Comparison of ENCODE assay signal across 17 cellular contexts in the genomic region with DNA sequence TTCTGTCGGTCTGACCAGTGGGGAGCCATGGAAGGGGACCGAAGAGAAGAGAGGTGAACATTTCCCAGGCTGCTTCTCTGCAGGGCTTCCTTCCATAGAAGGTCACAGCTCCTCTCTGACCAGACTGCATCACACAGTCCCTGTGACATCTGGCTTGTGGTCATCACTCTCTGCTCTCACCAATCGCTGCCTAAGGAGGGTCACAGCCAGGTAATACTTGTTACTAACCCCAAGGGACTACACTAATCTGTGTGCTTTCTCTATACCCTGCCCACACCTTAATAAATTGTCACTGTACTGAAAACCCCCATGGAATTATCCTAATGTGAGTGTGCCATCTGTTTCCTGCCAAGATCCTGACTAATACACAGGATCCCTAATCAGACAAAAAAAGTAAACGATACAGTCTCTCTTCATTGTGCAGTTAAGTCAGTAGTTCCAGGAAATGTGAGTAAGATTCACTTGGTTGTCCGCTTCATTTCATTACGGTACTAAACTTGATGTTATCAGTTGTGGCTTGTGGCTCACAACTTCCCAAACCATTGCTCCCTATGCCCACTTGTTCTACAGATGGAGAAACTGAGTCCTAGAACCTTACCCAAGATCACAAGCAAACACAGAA.
DNase-seq lines count a peak whose midpoint lies in the region; ATAC-seq and TF ChIP-seq lines count a peak whose summit lies in the region.
"Had no signal": no experiment of that assay in that cellular context is flagged by ENCODE, and none has a peak within 500 bp of the region (broad histone marks: within the 10 kb centered on the region; RNA-seq: fewer than 3 reads in every experiment).

No MANE protein-coding gene starts in this region.

- no peak overlapping the region for H3K27ac Mint-ChIP-seq in activated CD8-positive, alpha-beta T cell treated with anti-CD3 and anti-CD28 coated beads for 36 hours
- H3K27ac Mint-ChIP-seq: naive B cell had no signal

- intact Hi-C loops in activated CD8-positive, alpha-beta T cell treated with anti-CD3 and anti-CD28 coated beads for 36 hours (cut with micrococcal nuclease), result no loop called here

- no peaks in the 10 kb centered on the region for H3K36me3 Mint-ChIP-seq in activated CD8-positive, alpha-beta T cell treated with anti-CD3 and anti-CD28 coated beads for 36 hours (ENCODE audit: low read depth)
- H3K36me3 Mint-ChIP-seq: naive B cell had no signal

- H3K27me3 Mint-ChIP-seq in activated CD8-positive, alpha-beta T cell treated with anti-CD3 and anti-CD28 coated beads for 36 hours, result peaks cover 6% of the 10 kb centered on the region

- no peak for TF ChIP-seq CTCF in NB4 (IDR thresholded peaks at IDR 0.05; ENCODE audit: low read depth, low read length)
- TF ChIP-seq CTCF in activated CD8-positive, alpha-beta T cell treated with anti-CD3 and anti-CD28 coated beads for 36 hours (IDR thresholded peaks at IDR 0.05), result no peak

- DNase-seq in stimulated activated CD4-positive, alpha-beta T cell treated with anti-CD3 and anti-CD28 coated beads, Interleukin-1b, Interleukin-23, amount 100 ng/mL, for 48 hours, result peak; percentile 6
- no peak for DNase-seq in stimulated activated CD4-positive, alpha-beta T cell treated with anti-CD3 and anti-CD28 coated beads, Interleukin-12 subunit alpha, Interleukin-12 subunit beta, amount 100 ng/mL, for 4 hours
- peak; percentile 72 for DNase-seq in NB4 (ENCODE audit: low read depth)
- DNase-seq in activated CD8-positive, alpha-beta T cell treated with anti-CD3 and anti-CD28 coated beads for 36 hours, result peak; percentile 11
- DNase-seq in C1 segment of cervical spinal cord (lab: John Stamatoyannopoulos, UW), result no peak
- DNase-seq in cerebellar nuclear complex (lab: John Stamatoyannopoulos, UW), result no peak
- DNase-seq: dorsolateral prefrontal cortex, mammary epithelial cell, naive B cell, NCI-H146, NCI-H345, ovary, SHP77 treated with DMSO at 0.1 percent for 48 hours, sigmoid colon had no signal

- no peak overlapping the region for H3K4me3 Mint-ChIP-seq in activated CD8-positive, alpha-beta T cell treated with anti-CD3 and anti-CD28 coated beads for 36 hours
- H3K4me3 Mint-ChIP-seq: naive B cell had no signal

- POLR2A ChIA-PET in activated CD8-positive, alpha-beta T cell treated with anti-CD3 and anti-CD28 coated beads for 36 hours (lab: Charles Lee), result interaction anchor here (0.5 kb wide), 1 partner anchor 9 kb away, joined by 3 read pairs; no protein-coding TSS in a partner anchor

- peaks cover 11% of the 10 kb centered on the region for H3K4me1 Mint-ChIP-seq in activated CD8-positive, alpha-beta T cell treated with anti-CD3 and anti-CD28 coated beads for 36 hours (ENCODE audit: low read depth)
- H3K4me1 Mint-ChIP-seq: naive B cell had no signal

- no peak overlapping the region for H3K4me3 ChIP-seq in NB4 (ENCODE audit: low read depth, low read length)
- H3K4me3 ChIP-seq: breast epithelium, dorsolateral prefrontal cortex, ovary, sigmoid colon, vagina had no signal

- no peaks in the 10 kb centered on the region for H3K9me3 Mint-ChIP-seq in activated CD8-positive, alpha-beta T cell treated with anti-CD3 and anti-CD28 coated beads for 36 hours
- H3K9me3 Mint-ChIP-seq: naive B cell had no signal

- CTCF ChIA-PET in activated CD8-positive, alpha-beta T cell treated with anti-CD3 and anti-CD28 coated beads for 36 hours (lab: Charles Lee), result no interaction called here

- no peak for TF ChIP-seq POLR2A in NB4 (IDR thresholded peaks at IDR 0.05; ENCODE audit: extremely low read depth, insufficient read length)

- peak; percentile 64 for ATAC-seq in activated CD8-positive, alpha-beta T cell treated with anti-CD3 and anti-CD28 coated beads for 36 hours
- no peak for ATAC-seq in HG03439 (IDR thresholded peaks at IDR 0.05; ENCODE audit: unreplicated experiment)

Comparison
In these comparisons a context has a peak if more than half of its experiments do, and no peak if none do; other contexts are left out.
1. DNase-seq: peak in stimulated activated CD4-positive, alpha-beta T cell treated with anti-CD3 and anti-CD28 coated beads, Interleukin-1b, Interleukin-23, amount 100 ng/mL, for 48 hours (single experiment), NB4 (single experiment) and activated CD8-positive, alpha-beta T cell treated with anti-CD3 and anti-CD28 coated beads for 36 hours (single experiment); none in stimulated activated CD4-positive, alpha-beta T cell treated with anti-CD3 and anti-CD28 coated beads, Interleukin-12 subunit alpha, Interleukin-12 subunit beta, amount 100 ng/mL, for 4 hours (single experiment), C1 segment of cervical spinal cord (0 of 14) and cerebellar nuclear complex (0 of 2).